25 cellular contexts compared by ENCODE assay signal in genomic region chr14:69378274-69378673, GRCh38.
"Had no signal": no experiment of that assay in that cellular context is flagged by ENCODE, and none has a peak within 500 bp of the region (broad histone marks: within the 10 kb centered on the region; RNA-seq: fewer than 3 reads in every experiment).

No MANE protein-coding gene starts in this region.

- FAIRE-seq: pancreas had no signal

- H3K9me3 ChIP-seq: gastrocnemius medialis, pancreas, psoas muscle, suprapubic skin, tibial artery, upper lobe of right lung had no signal

- DNase-seq: activated CD4-positive, alpha-beta memory T cell treated with anti-CD3 and anti-CD28 coated beads for 36 hours; activated CD4-positive, alpha-beta T cell treated with anti-CD3 and anti-CD28 coated beads for 48 hours; activated CD8-positive, alpha-beta memory T cell treated with anti-CD3 and anti-CD28 coated beads, Interleukin-2, amount 50 U/mL, for 4 hours; activated gamma-delta T cell treated with Interleukin-2 at 50 U/mL for 16 hours; activated naive CD4-positive, alpha-beta T cell treated with anti-CD3 and anti-CD28 coated beads, Interleukin-2, amount 50 U/mL, for 16 hours; activated T-cell treated with anti-CD3 and anti-CD28 coated beads, Interleukin-2, amount 50 U/mL, for 1 hour; amniotic stem cell; effector CD4-positive, alpha-beta T cell; gastrocnemius medialis; glutamatergic neuron; islet precursor cell; left ventricle myocardium superior; naive thymus-derived CD4-positive, alpha-beta T cell; pancreas; psoas muscle; stimulated activated CD4-positive, alpha-beta T cell treated with anti-CD3 and anti-CD28 coated beads, Interleukin-1b, Interleukin-23, amount 100 ng/mL, for 48 hours; stimulated activated naive B cell treated with anti-CD40 and anti-IgM and Interleukin-4, amounts not matched to agents 10 μg/mL and 1 μg/mL and 100 μg/mL, for 72 hours; T1000; tibial artery; upper lobe of right lung; WERI-Rb-1 had no signal

- ATAC-seq: activated CD4-positive, CD25-positive, alpha-beta regulatory T cell treated with anti-CD3 and anti-CD28 coated beads, Interleukin-2, amount 50 U/mL, for 24 hours; activated T-helper 17 cell treated with anti-CD3 and anti-CD28 coated beads, Interleukin-2, amount 50 U/mL, for 72 hours; gastrocnemius medialis; left ventricle myocardium superior; naive thymus-derived CD4-positive, alpha-beta T cell; pancreas; psoas muscle; stimulated activated naive B cell treated with anti-CD40 and anti-IgM and Interleukin-4, amounts not matched to agents 10 μg/mL and 1 μg/mL and 100 μg/mL, for 72 hours; upper lobe of right lung had no signal

- H3K27ac ChIP-seq: gastrocnemius medialis, pancreas, psoas muscle, tibial artery, upper lobe of right lung, WERI-Rb-1 had no signal

- H3K4me2 ChIP-seq: smooth muscle cell had no signal

- H3K27me3 ChIP-seq: gastrocnemius medialis, pancreas, suprapubic skin, tibial artery, upper lobe of right lung had no signal

- H3K4me3 ChIP-seq: gastrocnemius medialis, pancreas, psoas muscle, smooth muscle cell, suprapubic skin, tibial artery, upper lobe of right lung had no signal

- H3K4me1 ChIP-seq: gastrocnemius medialis, pancreas, psoas muscle, suprapubic skin, upper lobe of right lung had no signal
